In the genomic region with DNA sequence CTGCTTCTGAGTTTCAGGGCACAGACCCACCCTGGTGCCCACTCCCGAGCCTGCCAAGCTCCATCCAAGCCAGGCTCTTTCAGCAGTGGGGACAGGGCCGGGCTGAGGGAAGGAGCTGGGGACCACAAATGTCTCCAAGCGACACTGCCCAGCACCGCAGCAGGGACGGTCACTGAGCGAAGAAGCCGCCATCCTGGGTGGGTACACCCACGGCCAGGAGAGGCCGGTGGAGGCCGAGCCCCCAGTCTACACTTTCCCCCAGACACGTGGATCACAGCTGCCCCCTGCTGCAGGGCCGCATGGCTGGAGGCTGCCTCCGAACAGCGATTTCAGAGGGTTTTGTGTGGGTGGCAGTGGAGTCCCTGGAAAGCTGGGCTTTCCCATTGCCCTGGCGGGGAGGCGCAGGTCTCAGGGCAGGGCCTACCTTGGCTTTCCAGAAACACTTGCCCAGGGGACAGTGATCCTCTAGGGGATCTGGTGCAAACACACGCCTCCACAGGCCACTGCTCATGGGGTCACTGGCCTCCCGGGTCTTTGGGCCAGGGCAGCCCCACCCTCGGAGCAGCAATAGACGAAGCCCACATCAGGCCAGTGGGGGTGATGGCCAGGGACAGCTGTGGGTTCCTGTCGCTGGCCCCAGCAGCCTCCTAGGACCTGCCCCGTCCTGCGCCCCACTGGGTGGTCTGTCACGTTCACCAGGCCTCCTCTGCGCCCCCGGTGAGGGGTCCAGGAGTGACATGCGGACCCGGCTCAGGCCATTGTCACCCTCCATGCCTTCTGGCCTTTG, we compare ENCODE assay signal across 13 cellular contexts.
DNase-seq lines count a peak whose midpoint lies in the region; ATAC-seq, FAIRE-seq and TF ChIP-seq lines count a peak whose summit lies in the region.
"Had no signal": no experiment of that assay in that cellular context is flagged by ENCODE, and none has a peak within 500 bp of the region (broad histone marks: within the 10 kb centered on the region; RNA-seq: fewer than 3 reads in every experiment).

No MANE protein-coding gene starts in this region.

- peak; percentile 4 for FAIRE-seq in HTR-8/SVneo (lab: Jason Lieb, UNC)
- FAIRE-seq: A549, G401.6 had no signal

- in situ Hi-C loops in brain microvascular endothelial cell (cut with HindIII; ENCODE audit: low pct_ligation_motif_present, low sequenced_read_pairs), result no loop called here

- H3K4me3 ChIP-seq in brain microvascular endothelial cell (ENCODE audit: low read depth, low read length), result no peak overlapping the region
- H3K4me3 ChIP-seq: A549, cardiac muscle cell had no signal

- H3K27me3 ChIP-seq in brain microvascular endothelial cell (replicated peaks), result no peaks in the 10 kb centered on the region
- H3K27me3 ChIP-seq: cardiac muscle cell, foreskin keratinocyte had no signal

- no peak overlapping the region for H3K27ac ChIP-seq in brain microvascular endothelial cell
- H3K27ac ChIP-seq: foreskin keratinocyte had no signal

- peaks cover 16% of the 10 kb centered on the region for H3K36me3 Mint-ChIP-seq in stimulated activated memory B cell treated with anti-CD40 and anti-IgM and Interleukin-4, amounts not matched to agents 10 μg/mL and 1 μg/mL and 100 μg/mL, for 72 hours

- peak; percentile 30 for DNase-seq in activated CD4-positive, CD25-positive, alpha-beta regulatory T cell treated with anti-CD3 and anti-CD28 coated beads, Interleukin-2, amount 50 U/mL, for 72 hours
- DNase-seq in HTR-8/SVneo (ENCODE audit: insufficient read length, low spot score) (no peak), brain microvascular endothelial cell (no peak), C1 segment of cervical spinal cord (lab: John Stamatoyannopoulos, UW) (no peak)
- DNase-seq: foreskin keratinocyte, NCI-H2081 treated with DMSO at 0.1 percent for 48 hours had no signal

- no peaks in the 10 kb centered on the region for H3K27me3 Mint-ChIP-seq in stimulated activated memory B cell treated with anti-CD40 and anti-IgM and Interleukin-4, amounts not matched to agents 10 μg/mL and 1 μg/mL and 100 μg/mL, for 72 hours

- peak overlapping the region; percentile 96 for H3K4me3 Mint-ChIP-seq in stimulated activated memory B cell treated with anti-CD40 and anti-IgM and Interleukin-4, amounts not matched to agents 10 μg/mL and 1 μg/mL and 100 μg/mL, for 72 hours

- no peaks in the 10 kb centered on the region for H3K9me3 Mint-ChIP-seq in stimulated activated memory B cell treated with anti-CD40 and anti-IgM and Interleukin-4, amounts not matched to agents 10 μg/mL and 1 μg/mL and 100 μg/mL, for 72 hours

- no peak for ATAC-seq in activated CD4-positive, CD25-positive, alpha-beta regulatory T cell treated with anti-CD3 and anti-CD28 coated beads, Interleukin-2, amount 50 U/mL, for 24 hours
- no peak for ATAC-seq in stimulated activated memory B cell treated with anti-CD40 and anti-IgM and Interleukin-4, amounts not matched to agents 10 μg/mL and 1 μg/mL and 100 μg/mL, for 72 hours
- ATAC-seq in GM21447 (IDR thresholded peaks at IDR 0.05; ENCODE audit: unreplicated experiment) (no peak), HG02884 (IDR thresholded peaks at IDR 0.05; ENCODE audit: unreplicated experiment) (no peak)

- no peaks in the 10 kb centered on the region for H3K36me3 ChIP-seq in brain microvascular endothelial cell (replicated peaks)
- H3K36me3 ChIP-seq: cardiac muscle cell had no signal

- H3K27ac Mint-ChIP-seq in stimulated activated memory B cell treated with anti-CD40 and anti-IgM and Interleukin-4, amounts not matched to agents 10 μg/mL and 1 μg/mL and 100 μg/mL, for 72 hours, result peak overlapping the region; percentile 94

- H3K4me1 Mint-ChIP-seq in stimulated activated memory B cell treated with anti-CD40 and anti-IgM and Interleukin-4, amounts not matched to agents 10 μg/mL and 1 μg/mL and 100 μg/mL, for 72 hours, result peaks cover 92% of the 10 kb centered on the region

- peak; percentile 10 for TF ChIP-seq CTCF in brain microvascular endothelial cell (IDR thresholded peaks at IDR 0.05; ENCODE audit: low read depth, low read length, missing control alignments)
